In genomic region chr18:72013512-72013911, GRCh38 we compare ENCODE assay signal across 1 cellular context.
TF ChIP-seq lines count a peak whose summit lies in the region.

No MANE protein-coding gene starts in this region.

TF ChIP-seq in WTC11, 78 proteins besides CTCF, POLR2A, EP300 and RAD21 (continued from another document):
- TF ChIP-seq PREB (CRISPR knock-in tag; IDR thresholded peaks at IDR 0.05; ENCODE audit: borderline replicate concordance) (no peak), MAX (CRISPR knock-in tag; IDR thresholded peaks at IDR 0.05) (no peak), ATF2 (CRISPR knock-in tag; IDR thresholded peaks at IDR 0.05; ENCODE audit: borderline replicate concordance, low read depth) (no peak), ZMAT4 (CRISPR knock-in tag; IDR thresholded peaks at IDR 0.05) (no peak)
